29 cellular contexts compared by ENCODE assay signal in the genomic region with DNA sequence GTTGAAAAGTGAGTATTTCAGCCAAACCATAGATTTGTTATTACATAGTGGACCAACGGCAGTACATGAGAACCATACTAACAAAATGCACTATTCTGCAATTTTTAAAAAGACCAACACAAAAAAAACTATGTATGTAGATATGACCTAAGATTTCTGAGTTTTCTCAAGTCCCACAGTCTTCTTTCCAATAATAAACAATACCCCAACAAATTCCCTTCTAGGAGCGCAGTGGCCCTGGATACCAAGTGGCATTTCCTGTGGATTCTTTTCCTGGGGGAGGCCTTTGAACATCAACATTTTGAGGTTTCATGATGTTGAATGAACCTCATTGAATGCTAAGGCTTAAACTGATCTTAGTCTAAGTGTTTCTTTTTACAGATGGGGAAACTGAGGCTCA.
"Had no signal": no experiment of that assay in that cellular context is flagged by ENCODE, and none has a peak within 500 bp of the region (broad histone marks: within the 10 kb centered on the region; RNA-seq: fewer than 3 reads in every experiment).

No MANE protein-coding gene starts in this region.

- H3K36me3 Mint-ChIP-seq: activated naive CD4-positive, alpha-beta T cell treated with anti-CD3 and anti-CD28 coated beads, Interleukin-2, amount 10 ng/mL, durations not matched to agents 7 days and 5 days; stimulated activated effector memory CD8-positive, alpha-beta T cell treated with anti-CD3 and anti-CD28 coated beads, Interleukin-12 subunit alpha, Interleukin-12 subunit beta, amount 100 ng/mL, for 72 hours had no signal

- H3K4me3 Mint-ChIP-seq: activated B cell treated with CpG ODN at 0.5 μM for 24 hours; activated CD4-positive, alpha-beta T cell treated with anti-CD3 and anti-CD28 coated beads for 36 hours; activated naive CD4-positive, alpha-beta T cell treated with anti-CD3 and anti-CD28 coated beads, Interleukin-2, amount 10 ng/mL, durations not matched to agents 7 days and 5 days; activated naive CD8-positive, alpha-beta T cell treated with anti-CD3 and anti-CD28 coated beads, Interleukin-2, amount 50 U/mL, for 24 hours; dendritic cell treated with granulocyte-macrophage colony-stimulating factor and Interleukin-4, amounts not matched to agents 40 ng/mL and 50 ng/mL, for 4 days; nephron progenitor cell; stimulated activated effector memory CD8-positive, alpha-beta T cell treated with anti-CD3 and anti-CD28 coated beads, Interleukin-12 subunit alpha, Interleukin-12 subunit beta, amount 100 ng/mL, for 72 hours; stimulated activated naive CD8-positive, alpha-beta T cell treated with anti-CD3 and anti-CD28 coated beads, Interleukin-15, amount 100 ng/mL, for 72 hours; T-helper 17 cell had no signal

- H3K36me3 ChIP-seq: breast epithelium, right lobe of liver, suprapubic skin, tibial nerve had no signal

- H3K27ac Mint-ChIP-seq: activated CD4-positive, alpha-beta T cell treated with anti-CD3 and anti-CD28 coated beads for 36 hours; activated naive CD4-positive, alpha-beta T cell treated with anti-CD3 and anti-CD28 coated beads, Interleukin-2, amount 10 ng/mL, durations not matched to agents 7 days and 5 days; activated naive CD8-positive, alpha-beta T cell treated with anti-CD3 and anti-CD28 coated beads, Interleukin-2, amount 50 U/mL, for 24 hours; dendritic cell treated with granulocyte-macrophage colony-stimulating factor and Interleukin-4, amounts not matched to agents 40 ng/mL and 50 ng/mL, for 4 days; nephron progenitor cell; stimulated activated effector memory CD8-positive, alpha-beta T cell treated with anti-CD3 and anti-CD28 coated beads, Interleukin-12 subunit alpha, Interleukin-12 subunit beta, amount 100 ng/mL, for 72 hours; stimulated activated naive CD8-positive, alpha-beta T cell treated with anti-CD3 and anti-CD28 coated beads, Interleukin-15, amount 100 ng/mL, for 72 hours; T-helper 17 cell had no signal

- H3K4me1 ChIP-seq: breast epithelium, right lobe of liver, suprapubic skin, tibial nerve had no signal

- FAIRE-seq: frontal cortex, urothelium cell line had no signal

- ATAC-seq: activated CD4-positive, alpha-beta T cell treated with anti-CD3 and anti-CD28 coated beads for 36 hours; activated naive CD8-positive, alpha-beta T cell treated with anti-CD3 and anti-CD28 coated beads, Interleukin-2, amount 50 U/mL, for 24 hours; left cardiac atrium; stimulated activated effector memory CD8-positive, alpha-beta T cell treated with anti-CD3 and anti-CD28 coated beads, Interleukin-12 subunit alpha, Interleukin-12 subunit beta, amount 100 ng/mL, for 72 hours; stimulated activated naive CD8-positive, alpha-beta T cell treated with anti-CD3 and anti-CD28 coated beads, Interleukin-15, amount 100 ng/mL, for 72 hours; T-helper 17 cell had no signal

- DNase-seq: activated B cell treated with CpG ODN at 0.5 μM for 24 hours; activated CD4-positive, alpha-beta T cell treated with anti-CD3 and anti-CD28 coated beads for 36 hours; activated CD4-positive, alpha-beta T cell treated with anti-CD3 and anti-CD28 coated beads, Interleukin-2, amount 50 U/mL, for 48 hours; activated naive CD4-positive, alpha-beta T cell treated with anti-CD3 and anti-CD28 coated beads, Interleukin-2, amount 10 ng/mL, durations not matched to agents 7 days and 5 days; activated naive CD8-positive, alpha-beta T cell treated with anti-CD3 and anti-CD28 coated beads, Interleukin-2, amount 50 U/mL, for 24 hours; activated T-cell treated with anti-CD3 and anti-CD28 coated beads, Interleukin-2, amount 50 U/mL, for 48 hours; anterior cingulate cortex; cerebellar nuclear complex; effector CD4-positive, alpha-beta T cell; erythroblast; glutamatergic neuron; islet precursor cell; left cardiac atrium; nephron progenitor cell; nucleus accumbens; posterior cingulate gyrus; right lobe of liver; stimulated activated CD4-positive, alpha-beta T cell treated with anti-CD3 and anti-CD28 coated beads, Interleukin-2, amount 100 ng/mL, for 24 hours; stimulated activated naive CD8-positive, alpha-beta T cell treated with anti-CD3 and anti-CD28 coated beads, Interleukin-15, amount 100 ng/mL, for 72 hours; SW 1271; T-helper 17 cell had no signal

- H3K27me3 Mint-ChIP-seq: activated B cell treated with CpG ODN at 0.5 μM for 24 hours; activated naive CD4-positive, alpha-beta T cell treated with anti-CD3 and anti-CD28 coated beads, Interleukin-2, amount 10 ng/mL, durations not matched to agents 7 days and 5 days; activated naive CD8-positive, alpha-beta T cell treated with anti-CD3 and anti-CD28 coated beads, Interleukin-2, amount 50 U/mL, for 24 hours; dendritic cell treated with granulocyte-macrophage colony-stimulating factor and Interleukin-4, amounts not matched to agents 40 ng/mL and 50 ng/mL, for 4 days; stimulated activated naive CD8-positive, alpha-beta T cell treated with anti-CD3 and anti-CD28 coated beads, Interleukin-15, amount 100 ng/mL, for 72 hours; T-helper 17 cell had no signal

- H3K9me3 Mint-ChIP-seq: activated B cell treated with CpG ODN at 0.5 μM for 24 hours; activated naive CD4-positive, alpha-beta T cell treated with anti-CD3 and anti-CD28 coated beads, Interleukin-2, amount 10 ng/mL, durations not matched to agents 7 days and 5 days; activated naive CD8-positive, alpha-beta T cell treated with anti-CD3 and anti-CD28 coated beads, Interleukin-2, amount 50 U/mL, for 24 hours; dendritic cell treated with granulocyte-macrophage colony-stimulating factor and Interleukin-4, amounts not matched to agents 40 ng/mL and 50 ng/mL, for 4 days; nephron progenitor cell; stimulated activated effector memory CD8-positive, alpha-beta T cell treated with anti-CD3 and anti-CD28 coated beads, Interleukin-12 subunit alpha, Interleukin-12 subunit beta, amount 100 ng/mL, for 72 hours had no signal

- H3K27ac ChIP-seq: breast epithelium, right lobe of liver, skin epidermis, suprapubic skin, tibial nerve had no signal

- H3K4me3 ChIP-seq: breast epithelium, right lobe of liver, skin epidermis, suprapubic skin, tibial nerve had no signal

- H3K4me1 Mint-ChIP-seq: activated naive CD4-positive, alpha-beta T cell treated with anti-CD3 and anti-CD28 coated beads, Interleukin-2, amount 10 ng/mL, durations not matched to agents 7 days and 5 days; stimulated activated naive CD8-positive, alpha-beta T cell treated with anti-CD3 and anti-CD28 coated beads, Interleukin-15, amount 100 ng/mL, for 72 hours had no signal

- H3K27me3 ChIP-seq: breast epithelium, right lobe of liver, suprapubic skin, tibial nerve had no signal

- H3K9me3 ChIP-seq: breast epithelium, right lobe of liver, suprapubic skin, tibial nerve had no signal
